13 cellular contexts compared by ENCODE assay signal in the genomic region with DNA sequence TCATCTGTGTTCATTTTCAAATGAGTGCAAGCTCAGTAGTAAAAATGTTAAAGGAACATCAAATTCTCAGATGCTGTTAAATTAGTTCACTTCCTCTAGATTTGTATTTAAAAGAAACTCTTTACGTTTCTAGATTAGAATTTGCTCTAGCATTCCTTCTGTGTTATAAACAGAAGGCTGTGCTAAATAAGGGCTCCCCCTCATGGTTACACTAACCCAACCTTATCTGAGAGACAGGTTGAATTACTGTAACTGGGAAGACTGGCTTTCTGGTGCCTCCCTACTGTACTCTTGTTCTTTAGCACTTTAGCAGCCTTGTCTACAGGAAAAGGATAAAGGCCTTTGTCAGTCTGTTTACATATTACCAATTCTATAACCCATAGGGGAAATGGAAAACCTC. TPM values are rescaled to one million over a fixed set of nuclear protein-coding genes. Genes with fewer than 3 reads are reported as not detected.
DNase-seq lines count a peak whose midpoint lies in the region; ATAC-seq, FAIRE-seq and TF ChIP-seq lines count a peak whose summit lies in the region.
"Had no signal": no experiment of that assay in that cellular context is flagged by ENCODE, and none has a peak within 500 bp of the region (broad histone marks: within the 10 kb centered on the region; RNA-seq: fewer than 3 reads in every experiment).

No MANE protein-coding gene starts in this region.

- WGBS in A549 (ENCODE audit: missing lambda C conversion rate): 15% methylated on average over 1 of the region's 1 CpG

- TF ChIP-seq CTCF in A549 (IDR thresholded peaks at IDR 0.05) (peak; percentile 37; the same call in 2 of the 3 replicates), fibroblast of mammary gland (conservative IDR thresholded peaks at IDR 0.05; ENCODE audit: control insufficient read depth, insufficient read depth, low read depth, low read length) (peak; percentile 53)

- POLR2A ChIA-PET in A549 (lab: Yijun Ruan, JAX): no interaction called here

- no peaks in the 10 kb centered on the region for H3K4me1 ChIP-seq in A549

- H3K27ac ChIP-seq in A549: no peak overlapping the region

- H3K4me3 ChIP-seq in A549 (no peak overlapping the region), fibroblast of mammary gland (ENCODE audit: control insufficient read depth, low read depth, low read length) (no peak overlapping the region)

- ATAC-seq in A549 (peak; percentile 78 to 81; a peak in 5 of 6 replicates), GM21619 (IDR thresholded peaks at IDR 0.05; ENCODE audit: unreplicated experiment) (no peak), GM18867 (IDR thresholded peaks at IDR 0.05; ENCODE audit: unreplicated experiment) (no peak), GM21447 (IDR thresholded peaks at IDR 0.05; ENCODE audit: unreplicated experiment) (no peak)
- ATAC-seq: stimulated activated naive B cell treated with anti-CD40 and anti-IgM and Interleukin-4, amounts not matched to agents 10 μg/mL and 1 μg/mL and 100 μg/mL, for 72 hours had no signal

- no peak for FAIRE-seq in A549 (lab: Jason Lieb, UNC)

- no peak overlapping the region for H3K4me2 ChIP-seq in A549

- DNase-seq in A549 (ENCODE audit: low read depth in 1 of 2, low spot score in 1 of 2) (peak; percentile 4 to 18), H4 (ENCODE audit: low spot score) (peak; percentile 12), OCI-M2 (lab: John Stamatoyannopoulos, UW; ENCODE audit: unreplicated experiment) (peak; percentile 2), fibroblast of mammary gland (ENCODE audit: low read depth) (peak; percentile 48), NCI-H146 (lab: John Stamatoyannopoulos, UW) (no peak)
- DNase-seq: activated CD4-positive, CD25-positive, alpha-beta regulatory T cell; CD8-positive, alpha-beta memory T cell; KG1; nucleus accumbens; stimulated activated naive B cell treated with anti-CD40 and anti-IgM and Interleukin-4, amounts not matched to agents 10 μg/mL and 1 μg/mL and 100 μg/mL, for 72 hours had no signal

- no peak for TF ChIP-seq POLR2A in A549 (IDR thresholded peaks at IDR 0.05; ENCODE audit: low read length)

- no peaks in the 10 kb centered on the region for H3K9me3 ChIP-seq in A549

- no peak for TF ChIP-seq EP300 in A549 (IDR thresholded peaks at IDR 0.05)

- CTCF ChIA-PET in A549 (lab: Yijun Ruan, JAX): no interaction called here

- TF ChIP-seq RAD21 in A549 (conservative IDR thresholded peaks at IDR 0.05 in 1 of 2, IDR thresholded peaks at IDR 0.05 in 1 of 2): peak; percentile 43 to 49; a peak in 3 of 5 replicates

TF ChIP-seq in A549, 52 proteins besides CTCF, POLR2A, EP300 and RAD21:
- TF ChIP-seq GATA3 (IDR thresholded peaks at IDR 0.05; ENCODE audit: borderline replicate concordance) (no peak), SMC3 (IDR thresholded peaks at IDR 0.05) (peak; percentile 55), JUN (IDR thresholded peaks at IDR 0.05) (no peak), FOSB (CRISPR knock-in tag; IDR thresholded peaks at IDR 0.05) (no peak)
TF ChIP-seq in A549: peak in this region for 1.

RNA-seq across cellular contexts. Expression of gene RXFP1, which starts 56.8 kb away (rescaled TPM):
- polyA plus RNA-seq in A549 (2011; rRNA removed) (not detected in 2 replicates), A549 (2017; fragmentation: RNase III; extraction: RNeasy Plus Mini Kit Qiagen cat#74134 plus additional on column Dnase treatment) (not detected in 3 replicates)
- polyA plus RNA-seq in A549 (2012; cell fraction: cytosol; rRNA removed): not detected in 2 replicates
- polyA plus RNA-seq in A549 (2012; cell fraction: nucleus; rRNA removed): not detected in 2 replicates
- polyA minus RNA-seq in A549 (2011; rRNA and poly(A)+ RNA removed): not detected in 2 replicates
- not detected in 2 replicates for total RNA-seq in H4 (2014; rRNA removed; shearing (Covaris generic))
- total RNA-seq: CD8-positive, alpha-beta memory T cell had no signal
- polyA plus RNA-seq: CD8-positive, alpha-beta memory T cell had no signal

Comparison
In these comparisons a context has a peak if more than half of its experiments do, and no peak if none do; other contexts are left out.
1. ATAC-seq: peak in A549 (2 of 2); none in GM21619 (single experiment), GM18867 (single experiment) and GM21447 (single experiment).